Comparison of ENCODE assay signal across 8 cellular contexts in genomic region chr19:48900477-48901452, GRCh38. TPM values are rescaled to one million over a fixed set of nuclear protein-coding genes. Genes with fewer than 3 reads are reported as not detected.
DNase-seq lines count a peak whose midpoint lies in the region; ATAC-seq and TF ChIP-seq lines count a peak whose summit lies in the region.

No MANE protein-coding gene starts in this region.

- H3K36me3 Mint-ChIP-seq in H9 (ENCODE audit: insufficient read depth in 1 of 3, low read depth in 3 of 3) (peaks cover 12 to 36% (median 27%) of the 10 kb centered on the region in 3 experiments; a peak in 6 of 7 replicates), T-helper 17 cell (ENCODE audit: low read depth) (peaks cover 3% of the 10 kb centered on the region), endothelial cell (ENCODE audit: low read depth, unreplicated experiment) (peaks cover 11% of the 10 kb centered on the region)

- peaks cover 9% of the 10 kb centered on the region for H3K27me3 ChIP-seq in BLaER1
- H3K27me3 ChIP-seq in H9 (ENCODE audit: insufficient read depth, low read length), result no peaks in the 10 kb centered on the region
- H3K27me3 ChIP-seq in mucosa of stomach (ENCODE audit: control insufficient read depth, insufficient read depth, low read length), result no peaks in the 10 kb centered on the region

- WGBS in H9 (ENCODE audit: extremely low coverage, insufficient read length, low lambda C conversion rate), result no CpG with 5 or more reads among the region's 25 CpGs

- no peak overlapping the region for H2BK20ac ChIP-seq in H9 (ENCODE audit: low read depth, low read length, poor library complexity, severe bottlenecking)

- H2BK120ac ChIP-seq in H9 (ENCODE audit: low read depth, low read length, poor library complexity, severe bottlenecking), result no peak overlapping the region

- peaks cover 13 to 34% of the 10 kb centered on the region in 2 experiments for H3K4me1 Mint-ChIP-seq in H9
- H3K4me1 Mint-ChIP-seq in T-helper 17 cell, result peaks cover 25% of the 10 kb centered on the region
- peaks cover 13% of the 10 kb centered on the region for H3K4me1 Mint-ChIP-seq in endothelial cell (ENCODE audit: unreplicated experiment)

- H3K9me3 Mint-ChIP-seq in H9 (no peaks in the 10 kb centered on the region; a peak in 1 of 5 replicates), endothelial cell (ENCODE audit: unreplicated experiment) (no peaks in the 10 kb centered on the region)

- H3K4me1 ChIP-seq in BLaER1 (peaks cover 43% of the 10 kb centered on the region), H9 (ENCODE audit: insufficient read depth, low read length) (no peaks in the 10 kb centered on the region), mucosa of stomach (ENCODE audit: control insufficient read depth, insufficient read depth, low read length) (no peaks in the 10 kb centered on the region)

- H3K4me2 ChIP-seq in BLaER1 (peak overlapping the region; percentile 99), H9 (ENCODE audit: insufficient read depth, insufficient read length, low read length) (peak overlapping the region; percentile 58)

- H3K27ac Mint-ChIP-seq in H9 (peak overlapping the region; percentile 93 to 98 (median 97)), T-helper 17 cell (peak overlapping the region; percentile 97), endothelial cell (ENCODE audit: unreplicated experiment) (peak overlapping the region; percentile 83)

- H3K9ac ChIP-seq in BLaER1 (peak overlapping the region; percentile 85), H9 (ENCODE audit: extremely low read depth, insufficient read length, low read length) (peak overlapping the region; percentile 73), mucosa of stomach (ENCODE audit: low read length) (peak overlapping the region; percentile 96)

- H3K27ac ChIP-seq in BLaER1 (peak overlapping the region; percentile 77), H9 (ENCODE audit: insufficient read length, low read depth, low read length) (no peak overlapping the region)

- no peaks in the 10 kb centered on the region for H3K9me3 ChIP-seq in BLaER1
- no peaks in the 10 kb centered on the region for H3K9me3 ChIP-seq in H9 (ENCODE audit: control insufficient read depth, low read depth, low read length)
- H3K9me3 ChIP-seq in T-helper 17 cell (ENCODE audit: control insufficient read depth, low read length, poor library complexity, severe bottlenecking), result no peaks in the 10 kb centered on the region
- H3K9me3 ChIP-seq in mucosa of stomach (ENCODE audit: control insufficient read depth, low read length), result no peaks in the 10 kb centered on the region

- no peak overlapping the region for H3K23ac ChIP-seq in H9 (ENCODE audit: insufficient read length, low read depth, low read length)

- H2BK5ac ChIP-seq in H9 (ENCODE audit: insufficient read length, low read length), result no peak overlapping the region

- peaks cover 15% of the 10 kb centered on the region for H3K23me2 ChIP-seq in H9 (ENCODE audit: insufficient read length, low read depth, low read length, poor library complexity, severe bottlenecking)

- H3K36me3 ChIP-seq in BLaER1 (peaks cover 28% of the 10 kb centered on the region), mucosa of stomach (ENCODE audit: control insufficient read depth, insufficient read depth, low read length) (peaks cover 5% of the 10 kb centered on the region)

- TF ChIP-seq CTCF in H9 (conservative IDR thresholded peaks at IDR 0.05) (no peak), endothelial cell (IDR thresholded peaks at IDR 0.05; ENCODE audit: unreplicated experiment) (no peak)

- no peak overlapping the region for H4K5ac ChIP-seq in H9 (ENCODE audit: insufficient read length, low read depth, low read length)

- ATAC-seq in T-helper 17 cell (peak; percentile 29), GM21367 (IDR thresholded peaks at IDR 0.05; ENCODE audit: unreplicated experiment) (no peak)

- DNase-seq in H9, result no peak
- no peak for DNase-seq in T-helper 17 cell
- no peak for DNase-seq in endothelial cell (ENCODE audit: low spot score)
- DNase-seq in NCI-H2029 (lab: John Stamatoyannopoulos, UW), result no peak
- DNase-seq in DMS153 (lab: John Stamatoyannopoulos, UW), result no peak

- no peaks in the 10 kb centered on the region for H3K79me2 ChIP-seq in H9 (ENCODE audit: insufficient read depth, low read length)

- peak overlapping the region; percentile 2; the same call in 1 of the 2 replicates for H3K14ac ChIP-seq in H9 (ENCODE audit: insufficient read depth, low read length)

- H2AK5ac ChIP-seq in H9 (ENCODE audit: insufficient read length, low read length), result no peak overlapping the region

- H3K56ac ChIP-seq in H9 (ENCODE audit: insufficient read length, low read depth, low read length), result no peak overlapping the region

- H4K8ac ChIP-seq in H9 (replicated peaks; ENCODE audit: insufficient read length, low read depth, low read length), result no peak overlapping the region

- H3K79me1 ChIP-seq in H9 (ENCODE audit: insufficient read depth, low read depth, low read length, poor library complexity, severe bottlenecking), result no peaks in the 10 kb centered on the region

- H3K4me3 ChIP-seq in BLaER1 (peak overlapping the region; percentile 88), mucosa of stomach (ENCODE audit: low read length) (peak overlapping the region; percentile 70)

- no peak overlapping the region for H2BK15ac ChIP-seq in H9 (ENCODE audit: low read depth, low read length)

- no peak overlapping the region for H4K91ac ChIP-seq in H9 (ENCODE audit: insufficient read length, low read depth, low read length)

- no peak overlapping the region for H3T11ph ChIP-seq in H9 (ENCODE audit: low read length)

- H3K4me3 Mint-ChIP-seq in H9 (peak overlapping the region; percentile 95 to 98), T-helper 17 cell (peak overlapping the region; percentile 99), endothelial cell (ENCODE audit: unreplicated experiment) (peak overlapping the region; percentile 96)

- no peak overlapping the region for H3K18ac ChIP-seq in H9 (ENCODE audit: insufficient read length, low read depth, low read length)

- H4K20me1 ChIP-seq in BLaER1, result no peaks in the 10 kb centered on the region
- H4K20me1 ChIP-seq in H9 (ENCODE audit: control insufficient read depth, insufficient read depth, insufficient read length), result no peaks in the 10 kb centered on the region

- no peaks in the 10 kb centered on the region; the same call in 1 of the 2 replicates for H3K27me3 Mint-ChIP-seq in H9 (ENCODE audit: low read depth)
- H3K27me3 Mint-ChIP-seq in T-helper 17 cell, result no peaks in the 10 kb centered on the region
- peaks cover 11% of the 10 kb centered on the region for H3K27me3 Mint-ChIP-seq in endothelial cell (ENCODE audit: unreplicated experiment)

- no peak overlapping the region for H2AFZ ChIP-seq in H9 (ENCODE audit: low read length)

- no peak overlapping the region for H2BK12ac ChIP-seq in H9 (ENCODE audit: insufficient read length, low read depth, low read length)

- H3K4ac ChIP-seq in H9 (ENCODE audit: low read depth, low read length), result no peak overlapping the region

RNA-seq across cellular contexts. Expression of gene NUCB1, which starts 0.7 kb away (rescaled TPM):
- 125 and 131 TPM in 2 replicates for total RNA-seq in H9 (2021)
- total RNA-seq in T-helper 17 cell, result 100 to 1,000 TPM; 118 to 135 TPM
- total RNA-seq in endothelial cell (ENCODE audit: unreplicated experiment), result 244 TPM

RNA-seq across cellular contexts. Expression of gene TULP2, which starts 2.2 kb away (rescaled TPM):
- 0.94 and 1.0 TPM in 2 replicates for total RNA-seq in H9 (2021)
- not detected for total RNA-seq in T-helper 17 cell
- 4.3 TPM for total RNA-seq in endothelial cell (ENCODE audit: unreplicated experiment)

RNA-seq across cellular contexts. Expression of gene PPP1R15A, which starts 28.5 kb away (rescaled TPM):
- total RNA-seq in H9 (2021) (17.2 and 17.5 TPM in 2 replicates), T-helper 17 cell (1,000 to 10,000 TPM in 1 of 2 donors, 100 to 1,000 TPM in 1; 954 to 1,165 TPM), endothelial cell (ENCODE audit: unreplicated experiment) (65.8 TPM)

RNA-seq across cellular contexts. Expression of gene PLEKHA4, which starts 32.3 kb away (rescaled TPM):
- total RNA-seq in H9 (2021) (14.3 and 15.3 TPM in 2 replicates), T-helper 17 cell (1 to 10 TPM in 1 of 2 donors, under 1 TPM in 1; 0.42 to 3.0 TPM), endothelial cell (ENCODE audit: unreplicated experiment) (14.1 TPM)

RNA-seq across cellular contexts. Expression of gene DHDH, which starts 32.7 kb away (rescaled TPM):
- 1.4 and 2.0 TPM in 2 replicates for total RNA-seq in H9 (2021)
- total RNA-seq in T-helper 17 cell, result under 1 TPM; 0.50 to 0.86 TPM
- total RNA-seq in endothelial cell (ENCODE audit: unreplicated experiment), result 1.0 TPM

Comparison
In these comparisons a context has a peak if more than half of its experiments do, and no peak if none do; other contexts are left out.
1. RNA of gene PPP1R15A, which starts 28.5 kb away (total RNA-seq): 954 to 1,165 TPM in T-helper 17 cell; 65.8 TPM in endothelial cell (single experiment) and 17.2 to 17.5 TPM in H9; every median in the first group is over 10 times any median in the second.
2. Peak in every context shown above with its lines, with median percentiles within 50 percentile points of each other: H3K9ac ChIP-seq, H3K27ac Mint-ChIP-seq and H3K4me3 Mint-ChIP-seq.